Comparison of ENCODE assay signal across 11 cellular contexts in the genomic region with DNA sequence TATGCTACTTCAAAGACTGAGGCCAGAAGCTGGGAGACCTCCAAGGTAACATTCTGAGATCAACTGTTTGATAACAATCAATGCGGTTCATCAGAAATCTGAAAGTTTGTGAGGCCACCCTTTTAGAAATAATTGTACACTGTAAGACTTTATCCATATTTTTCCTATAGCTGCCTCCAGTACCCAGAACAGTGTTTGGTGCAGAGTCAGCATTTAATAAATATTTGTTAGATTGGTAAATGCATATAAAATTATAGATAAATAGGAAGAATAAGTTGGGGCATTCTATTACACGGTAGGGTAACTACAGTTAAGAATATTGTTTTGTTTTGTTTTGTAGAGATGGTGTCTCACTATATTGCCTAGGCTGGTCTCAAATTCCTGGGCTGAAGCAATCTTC.
"Had no signal": no experiment of that assay in that cellular context is flagged by ENCODE, and none has a peak within 500 bp of the region (broad histone marks: within the 10 kb centered on the region; RNA-seq: fewer than 3 reads in every experiment).

No MANE protein-coding gene starts in this region.

- H3K4me3 ChIP-seq: GM23248, GM23338, HAP-1 had no signal

- DNase-seq: GM23248, GOT3, H7, H9, HCEC 1CT, HFFc6 had no signal

- H3K9me3 ChIP-seq: HAP-1 had no signal

- H3K9ac ChIP-seq: GM23248 had no signal

- H3K4me1 ChIP-seq: HAP-1 had no signal

- FAIRE-seq: H1, H54 had no signal

- H3K27ac ChIP-seq: GM23248 had no signal

- H2AFZ ChIP-seq: GM23248 had no signal

- ATAC-seq: GM23338, HCT116 had no signal

- H3K4me2 ChIP-seq: GM23338 had no signal

- H3K36me3 ChIP-seq: HAP-1 had no signal
